16 cellular contexts compared by ENCODE assay signal in genomic region chr10:21092683-21093524, GRCh38.
"Had no signal": no experiment of that assay in that cellular context is flagged by ENCODE, and none has a peak within 500 bp of the region (broad histone marks: within the 10 kb centered on the region; RNA-seq: fewer than 3 reads in every experiment).

No MANE protein-coding gene starts in this region.

- DNase-seq: activated CD4-positive, alpha-beta T cell treated with anti-CD3 and anti-CD28 coated beads, Interleukin-2, amount 50 U/mL, for 4 hours; activated CD4-positive, CD25-positive, alpha-beta regulatory T cell treated with anti-CD3 and anti-CD28 coated beads, Interleukin-2, amount 50 U/mL, for 72 hours; activated CD8-positive, alpha-beta memory T cell treated with anti-CD3 and anti-CD28 coated beads, Interleukin-2, amount 10 ng/mL, durations not matched to agents 7 days and 5 days; activated effector memory CD4-positive, alpha-beta T cell treated with anti-CD3 and anti-CD28 coated beads, Interleukin-2, amount 50 U/mL, for 16 hours; activated T-cell treated with anti-CD3 and anti-CD28 coated beads, Interleukin-2, amount 50 U/mL, for 24 hours; esophagus squamous epithelium; kidney; naive B cell; right cardiac atrium had no signal

- H3K4me2 ChIP-seq: smooth muscle cell had no signal

- H3K4me3 ChIP-seq: ascending aorta, esophagus squamous epithelium, gastroesophageal sphincter, smooth muscle cell, thyroid gland, vagina had no signal

- ATAC-seq: activated CD8-positive, alpha-beta memory T cell treated with anti-CD3 and anti-CD28 coated beads, Interleukin-2, amount 10 ng/mL, durations not matched to agents 7 days and 5 days; gastroesophageal sphincter; right cardiac atrium; stimulated activated effector memory CD8-positive, alpha-beta T cell treated with anti-CD3 and anti-CD28 coated beads, Interleukin-12 subunit alpha, Interleukin-12 subunit beta, amount 100 ng/mL, for 72 hours had no signal

- H3K9ac ChIP-seq: parathyroid adenoma had no signal

- H3K9me3 ChIP-seq: ascending aorta, esophagus squamous epithelium, gastroesophageal sphincter, thyroid gland, vagina had no signal

- H3K27ac ChIP-seq: ascending aorta, esophagus squamous epithelium, gastroesophageal sphincter, parathyroid adenoma, vagina had no signal

- H3K36me3 ChIP-seq: ascending aorta, esophagus squamous epithelium, gastroesophageal sphincter, thyroid gland, vagina had no signal

- H3K4me1 ChIP-seq: ascending aorta, esophagus squamous epithelium, gastroesophageal sphincter, parathyroid adenoma, vagina had no signal

- H2AFZ ChIP-seq: parathyroid adenoma had no signal

- H3K27me3 ChIP-seq: ascending aorta, esophagus squamous epithelium, gastroesophageal sphincter, thyroid gland, vagina had no signal
